8 cellular contexts compared by ENCODE assay signal in the genomic region with DNA sequence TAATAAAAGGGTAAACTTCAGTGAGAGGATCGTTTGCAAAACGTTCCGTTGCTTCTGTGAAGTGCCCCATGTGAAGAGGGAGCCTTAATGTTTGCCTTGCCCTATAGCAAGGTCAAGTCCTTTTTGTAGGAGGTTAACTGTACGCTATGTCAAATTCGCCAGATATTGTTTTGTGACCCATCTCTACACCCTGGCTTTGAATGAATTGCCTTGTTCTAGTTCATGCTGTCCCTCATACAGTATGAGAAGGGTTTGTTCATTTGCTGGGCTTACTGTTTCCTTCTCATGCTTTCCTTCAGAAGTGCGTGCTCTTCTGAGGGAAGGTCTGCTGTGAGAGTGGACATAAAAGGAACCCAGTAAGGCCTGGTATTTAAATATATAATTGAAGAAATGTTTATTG. TPM values are rescaled to one million over a fixed set of nuclear protein-coding genes. Genes with fewer than 3 reads are reported as not detected.
A peak's percentile ranks its signal among the peaks of the same experiment; 100 is the strongest.
DNase-seq lines count a peak whose midpoint lies in the region; ATAC-seq and TF ChIP-seq lines count a peak whose summit lies in the region.

No MANE protein-coding gene starts in this region.

- H3K4me3 ChIP-seq in DND-41 (ENCODE audit: low read depth in 1 of 2, low read length in 2 of 2): peak overlapping the region; percentile 45 to 80; a peak in 3 of 4 replicates
- peak overlapping the region; percentile 75 for H3K4me3 ChIP-seq in OCI-LY7 (ENCODE audit: low read depth, low read length, poor library complexity, severe bottlenecking)
- peak overlapping the region; percentile 84 for H3K4me3 ChIP-seq in osteoblast (ENCODE audit: insufficient read depth, low read length)

- no peaks in the 10 kb centered on the region for H3K9me2 ChIP-seq in OCI-LY7 (ENCODE audit: insufficient read depth, low read length)

- H3K27ac Mint-ChIP-seq in endothelial cell (ENCODE audit: unreplicated experiment): peak overlapping the region; percentile 90

- ATAC-seq in DND-41 (ENCODE audit: insufficient read depth, low read depth) (no peak), GM21576 (IDR thresholded peaks at IDR 0.05; ENCODE audit: unreplicated experiment) (no peak)

- peak overlapping the region; percentile 69 for H3K9ac ChIP-seq in DND-41 (ENCODE audit: low read depth, low read length)

- TSS peak; percentile 52 for BruUV-seq in OCI-LY7 (replicated peaks; lab: Mats Ljungman, UMichigan)

- peaks cover 4% of the 10 kb centered on the region for H3K36me3 Mint-ChIP-seq in endothelial cell (ENCODE audit: low read depth, unreplicated experiment)

- H3K4me1 ChIP-seq in DND-41 (ENCODE audit: insufficient read depth, low read length) (peaks cover 36% of the 10 kb centered on the region), OCI-LY7 (ENCODE audit: insufficient read depth, low read length, poor library complexity, severe bottlenecking) (peaks cover 26% of the 10 kb centered on the region), osteoblast (ENCODE audit: insufficient read depth, low read length) (peaks cover 26% of the 10 kb centered on the region)

- no peak overlapping the region for H2AFZ ChIP-seq in DND-41 (ENCODE audit: low read depth, low read length)
- no peak overlapping the region; the same call in 1 of the 2 replicates for H2AFZ ChIP-seq in OCI-LY7 (ENCODE audit: low read length)
- peak overlapping the region; percentile 77 for H2AFZ ChIP-seq in osteoblast (ENCODE audit: low read length)

- CTCF ChIA-PET in OCI-LY7 (lab: Charles Lee; ENCODE audit: unreplicated experiment): no interaction called here

- H3K4me3 Mint-ChIP-seq in endothelial cell (ENCODE audit: unreplicated experiment): peak overlapping the region; percentile 99

- DNase-seq in DND-41 (no peak), OCI-LY7 (ENCODE audit: low spot score) (no peak), endothelial cell (ENCODE audit: low spot score) (no peak), osteoblast (ENCODE audit: insufficient read length, low spot score, missing footprints) (peak; percentile 88), cortex of kidney (lab: John Stamatoyannopoulos, UW) (no peak), SKM-1 (lab: John Stamatoyannopoulos, UW; ENCODE audit: unreplicated experiment) (no peak), CD1c-positive myeloid dendritic cell (ENCODE audit: extremely low spot score) (no peak)

- H3K27ac ChIP-seq in DND-41 (ENCODE audit: low read length) (peak overlapping the region; percentile 66; the same call in 1 of the 2 replicates), OCI-LY7 (ENCODE audit: low read depth, low read length, poor library complexity, severe bottlenecking) (no peak overlapping the region), osteoblast (ENCODE audit: low read depth, low read length) (peak overlapping the region; percentile 24)

- peaks cover 44% of the 10 kb centered on the region for H3K4me1 Mint-ChIP-seq in endothelial cell (ENCODE audit: unreplicated experiment)

- intact Hi-C loops in OCI-LY7 (cut with micrococcal nuclease; ENCODE audit: unreplicated experiment): loop anchor here (2.0 to 10.0 kb wide), 3 partner anchors 73 to 151 kb away; a partner anchor contains a TSS

- no peaks in the 10 kb centered on the region for H3K9me3 ChIP-seq in DND-41 (ENCODE audit: insufficient read depth, low read length, severe bottlenecking)
- no peaks in the 10 kb centered on the region for H3K9me3 ChIP-seq in OCI-LY7 (ENCODE audit: low read length)
- H3K9me3 ChIP-seq in osteoblast (ENCODE audit: low read depth, low read length): no peaks in the 10 kb centered on the region

- POLR2A ChIA-PET in OCI-LY7 (lab: Charles Lee): interaction anchor here (0.7 to 1.4 kb wide), 2 partner anchors 47 to 1512 kb away, joined by 3 to 4 read pairs; no protein-coding TSS in a partner anchor

- peaks cover 14% of the 10 kb centered on the region for H3K27me3 Mint-ChIP-seq in endothelial cell (ENCODE audit: unreplicated experiment)

- H3K4me2 ChIP-seq in DND-41 (ENCODE audit: insufficient read depth, low read length) (peak overlapping the region; percentile 71), OCI-LY7 (ENCODE audit: low read length) (peak overlapping the region; percentile 98), osteoblast (ENCODE audit: insufficient read depth, low read length) (peak overlapping the region; percentile 93)

- H3K27me3 ChIP-seq in DND-41 (ENCODE audit: insufficient read depth, low read length, poor library complexity) (no peaks in the 10 kb centered on the region), osteoblast (ENCODE audit: insufficient read depth, low read length) (no peaks in the 10 kb centered on the region)

- H3K9me3 Mint-ChIP-seq in endothelial cell (ENCODE audit: unreplicated experiment): no peaks in the 10 kb centered on the region

- H3K36me3 ChIP-seq in DND-41 (ENCODE audit: insufficient read depth, low read length) (no peaks in the 10 kb centered on the region; the same call in 1 of the 2 replicates), OCI-LY7 (ENCODE audit: insufficient read depth, low read length) (no peaks in the 10 kb centered on the region), osteoblast (ENCODE audit: insufficient read depth, low read length) (no peaks in the 10 kb centered on the region)

- TF ChIP-seq CTCF in DND-41 (IDR thresholded peaks at IDR 0.05; ENCODE audit: borderline replicate concordance, extremely low read depth, low read length, poor library complexity, severe bottlenecking): no peak
- TF ChIP-seq CTCF in OCI-LY7 (conservative IDR thresholded peaks at IDR 0.05; ENCODE audit: low read length): no peak
- no peak for TF ChIP-seq CTCF in endothelial cell (IDR thresholded peaks at IDR 0.05; ENCODE audit: unreplicated experiment)
- no peak for TF ChIP-seq CTCF in osteoblast (IDR thresholded peaks at IDR 0.05; ENCODE audit: extremely low read depth, low read depth, low read length)

- peaks cover 33% of the 10 kb centered on the region for H4K20me1 ChIP-seq in DND-41 (ENCODE audit: insufficient read depth, low read length)
- no peaks in the 10 kb centered on the region for H4K20me1 ChIP-seq in OCI-LY7 (ENCODE audit: insufficient read depth, low read length)
- H4K20me1 ChIP-seq in osteoblast (ENCODE audit: insufficient read depth, low read length): peaks cover 25% of the 10 kb centered on the region

- H3K79me2 ChIP-seq in DND-41 (ENCODE audit: insufficient read depth, low read length): peaks cover 60% of the 10 kb centered on the region
- peaks cover 22% of the 10 kb centered on the region for H3K79me2 ChIP-seq in OCI-LY7 (ENCODE audit: insufficient read depth, low read depth, low read length)
- H3K79me2 ChIP-seq in osteoblast (ENCODE audit: insufficient read depth, low read length): peaks cover 53% of the 10 kb centered on the region

RNA-seq across cellular contexts. Expression of a gene that starts 1.6 kb away (rescaled TPM):
- total RNA-seq in OCI-LY7 (2014; rRNA removed; shearing (Covaris generic)): 16.5 and 26.0 TPM in 2 replicates
- total RNA-seq in OCI-LY7 (2022): 28.6 and 29.0 TPM in 2 replicates
- total RNA-seq in endothelial cell (ENCODE audit: unreplicated experiment): 112 TPM
- total RNA-seq in osteoblast: 51.0 and 53.0 TPM in 2 replicates

RNA-seq across cellular contexts. Expression of a gene that starts 23.1 kb away (rescaled TPM):
- 13.4 and 16.2 TPM in 2 replicates for total RNA-seq in OCI-LY7 (2014; rRNA removed; shearing (Covaris generic))
- total RNA-seq in OCI-LY7 (2022) (26.0 and 28.8 TPM in 2 replicates), endothelial cell (ENCODE audit: unreplicated experiment) (19.4 TPM), osteoblast (19.7 and 21.0 TPM in 2 replicates)
